Comparison of ENCODE assay signal across 1 cellular context in genomic region chr5:131170540-131171275, GRCh38.
TF ChIP-seq lines count a peak whose summit lies in the region.

TSS of gene LYRM7 (plus strand) at chr5:131170944. CDS start at chr5:131171021, 77 bp downstream.

TF ChIP-seq in HepG2, 621 proteins besides CTCF, POLR2A, EP300 and RAD21 (continued from another document and continues in another):
- TF ChIP-seq ELF4 (CRISPR knock-in tag; IDR thresholded peaks at IDR 0.05; ENCODE audit: borderline replicate concordance) (peak; percentile 45; the same call in 1 of the 2 replicates), ZMYM4 (CRISPR knock-in tag; IDR thresholded peaks at IDR 0.05) (peak; percentile 95), SMAD9 (CRISPR knock-in tag; IDR thresholded peaks at IDR 0.05) (no peak), ZNF772 (CRISPR knock-in tag; IDR thresholded peaks at IDR 0.05) (peak; percentile 72), ZBTB21 (CRISPR knock-in tag; IDR thresholded peaks at IDR 0.05) (no peak), NPAS2 (CRISPR knock-in tag; IDR thresholded peaks at IDR 0.05; ENCODE audit: borderline replicate concordance) (no peak), ZNF460 (CRISPR knock-in tag; IDR thresholded peaks at IDR 0.05; ENCODE audit: borderline replicate concordance) (no peak), THAP11 (CRISPR knock-in tag; IDR thresholded peaks at IDR 0.05) (peak; percentile 91), RBM39 (IDR thresholded peaks at IDR 0.05; ENCODE audit: low read depth, low read length, poor library complexity, severe bottlenecking) (no peak), ZNF552 (CRISPR knock-in tag; IDR thresholded peaks at IDR 0.05; ENCODE audit: borderline replicate concordance) (no peak), E2F1 (CRISPR knock-in tag; IDR thresholded peaks at IDR 0.05) (no peak), ZNF180 (CRISPR knock-in tag; IDR thresholded peaks at IDR 0.05; ENCODE audit: borderline replicate concordance, low read depth) (no peak), ZGPAT (CRISPR knock-in tag; IDR thresholded peaks at IDR 0.05) (peak; percentile 69), TBX2 (CRISPR knock-in tag; IDR thresholded peaks at IDR 0.05; ENCODE audit: borderline replicate concordance) (peak; percentile 73), SOX5 (CRISPR knock-in tag; IDR thresholded peaks at IDR 0.05; ENCODE audit: borderline replicate concordance) (0 out of 2 replicates have a peak, but pooled peaks have one; percentile 30), ZFP62 (CRISPR knock-in tag; IDR thresholded peaks at IDR 0.05) (no peak), JUNB (CRISPR knock-in tag; IDR thresholded peaks at IDR 0.05; ENCODE audit: borderline replicate concordance) (no peak), KDM4B (CRISPR knock-in tag; IDR thresholded peaks at IDR 0.05) (no peak), KLF12 (CRISPR knock-in tag; IDR thresholded peaks at IDR 0.05; ENCODE audit: borderline replicate concordance) (no peak), RBFOX2 (IDR thresholded peaks at IDR 0.05; ENCODE audit: low read depth, low read length) (peak; percentile 74), ZBTB10 (CRISPR knock-in tag; IDR thresholded peaks at IDR 0.05; ENCODE audit: borderline replicate concordance) (peak; percentile 41; the same call in 1 of the 2 replicates), SRF (IDR thresholded peaks at IDR 0.05; ENCODE audit: low read depth, low read length) (no peak), BRCA1 (CRISPR knock-in tag; IDR thresholded peaks at IDR 0.05) (no peak), ZNF784 (CRISPR knock-in tag; IDR thresholded peaks at IDR 0.05; ENCODE audit: borderline replicate concordance) (0 out of 2 replicates have a peak, but pooled peaks have one; percentile 23), KAT7 (CRISPR knock-in tag; IDR thresholded peaks at IDR 0.05; ENCODE audit: borderline replicate concordance) (peak; percentile 86), ZBTB39 (CRISPR knock-in tag; IDR thresholded peaks at IDR 0.05) (no peak), ZNF12 (CRISPR knock-in tag; IDR thresholded peaks at IDR 0.05) (no peak), REL (CRISPR knock-in tag; conservative IDR thresholded peaks at IDR 0.05) (no peak), KDM6A (CRISPR knock-in tag; IDR thresholded peaks at IDR 0.05; ENCODE audit: low read depth) (0 out of 2 replicates have a peak, but pooled peaks have one; percentile 10), ERF (CRISPR knock-in tag; IDR thresholded peaks at IDR 0.05) (peak; percentile 62; the same call in 1 of the 2 replicates), RFX3 (CRISPR knock-in tag; IDR thresholded peaks at IDR 0.05) (no peak), NR2C2 (CRISPR knock-in tag; IDR thresholded peaks at IDR 0.05; ENCODE audit: borderline replicate concordance) (peak; percentile 77), ZNF781 (CRISPR knock-in tag; IDR thresholded peaks at IDR 0.05; ENCODE audit: borderline replicate concordance, not compliant biosample characterization) (no peak), IKZF1 (IDR thresholded peaks at IDR 0.05) (no peak), SMARCC2 (IDR thresholded peaks at IDR 0.05) (no peak), SSRP1 (CRISPR knock-in tag; IDR thresholded peaks at IDR 0.05) (peak; percentile 72; the same call in 1 of the 2 replicates), KDM2A (CRISPR knock-in tag; IDR thresholded peaks at IDR 0.05; ENCODE audit: borderline replicate concordance, low read depth) (peak; percentile 78), NFRKB (IDR thresholded peaks at IDR 0.05) (no peak), SP140L (CRISPR knock-in tag; IDR thresholded peaks at IDR 0.05; ENCODE audit: borderline replicate concordance) (no peak), DMAP1 (CRISPR knock-in tag; IDR thresholded peaks at IDR 0.05) (peak; percentile 13; the same call in 1 of the 2 replicates), ZNF232 (CRISPR knock-in tag; IDR thresholded peaks at IDR 0.05; ENCODE audit: borderline replicate concordance) (no peak), CERS6 (CRISPR knock-in tag; IDR thresholded peaks at IDR 0.05) (no peak), GTF2F1 (IDR thresholded peaks at IDR 0.05; ENCODE audit: low read length) (no peak), ZNF660 (CRISPR knock-in tag; IDR thresholded peaks at IDR 0.05; ENCODE audit: borderline replicate concordance, low read depth) (no peak), ZNF496 (CRISPR knock-in tag; IDR thresholded peaks at IDR 0.05; ENCODE audit: insufficient replicate concordance) (no peak), ZNF672 (CRISPR knock-in tag; IDR thresholded peaks at IDR 0.05) (peak; percentile 45; the same call in 1 of the 2 replicates), HOXA3 (CRISPR knock-in tag; IDR thresholded peaks at IDR 0.05) (peak; percentile 89), ZNF136 (CRISPR knock-in tag; IDR thresholded peaks at IDR 0.05; ENCODE audit: low read depth) (0 out of 2 replicates have a peak, but pooled peaks have one; percentile 26), SOX6 (IDR thresholded peaks at IDR 0.05) (no peak), SOX6 (CRISPR knock-in tag; IDR thresholded peaks at IDR 0.05) (no peak; the same call in 1 of the 2 replicates), ZNF562 (CRISPR knock-in tag; IDR thresholded peaks at IDR 0.05; ENCODE audit: borderline replicate concordance) (no peak), NONO (IDR thresholded peaks at IDR 0.05) (no peak), NONO (CRISPR knock-in tag; conservative IDR thresholded peaks at IDR 0.05) (0 out of 2 replicates have a peak, but pooled peaks have one; percentile 65)
- TF ChIP-seq, protein P1, sequence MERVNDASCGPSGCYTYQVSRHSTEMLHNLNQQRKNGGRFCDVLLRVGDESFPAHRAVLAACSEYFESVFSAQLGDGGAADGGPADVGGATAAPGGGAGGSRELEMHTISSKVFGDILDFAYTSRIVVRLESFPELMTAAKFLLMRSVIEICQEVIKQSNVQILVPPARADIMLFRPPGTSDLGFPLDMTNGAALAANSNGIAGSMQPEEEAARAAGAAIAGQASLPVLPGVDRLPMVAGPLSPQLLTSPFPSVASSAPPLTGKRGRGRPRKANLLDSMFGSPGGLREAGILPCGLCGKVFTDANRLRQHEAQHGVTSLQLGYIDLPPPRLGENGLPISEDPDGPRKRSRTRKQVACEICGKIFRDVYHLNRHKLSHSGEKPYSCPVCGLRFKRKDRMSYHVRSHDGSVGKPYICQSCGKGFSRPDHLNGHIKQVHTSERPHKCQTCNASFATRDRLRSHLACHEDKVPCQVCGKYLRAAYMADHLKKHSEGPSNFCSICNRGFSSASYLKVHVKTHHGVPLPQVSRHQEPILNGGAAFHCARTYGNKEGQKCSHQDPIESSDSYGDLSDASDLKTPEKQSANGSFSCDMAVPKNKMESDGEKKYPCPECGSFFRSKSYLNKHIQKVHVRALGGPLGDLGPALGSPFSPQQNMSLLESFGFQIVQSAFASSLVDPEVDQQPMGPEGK (CRISPR knock-in tag; IDR thresholded peaks at IDR 0.05), result no peak
- TF ChIP-seq, protein P2, sequence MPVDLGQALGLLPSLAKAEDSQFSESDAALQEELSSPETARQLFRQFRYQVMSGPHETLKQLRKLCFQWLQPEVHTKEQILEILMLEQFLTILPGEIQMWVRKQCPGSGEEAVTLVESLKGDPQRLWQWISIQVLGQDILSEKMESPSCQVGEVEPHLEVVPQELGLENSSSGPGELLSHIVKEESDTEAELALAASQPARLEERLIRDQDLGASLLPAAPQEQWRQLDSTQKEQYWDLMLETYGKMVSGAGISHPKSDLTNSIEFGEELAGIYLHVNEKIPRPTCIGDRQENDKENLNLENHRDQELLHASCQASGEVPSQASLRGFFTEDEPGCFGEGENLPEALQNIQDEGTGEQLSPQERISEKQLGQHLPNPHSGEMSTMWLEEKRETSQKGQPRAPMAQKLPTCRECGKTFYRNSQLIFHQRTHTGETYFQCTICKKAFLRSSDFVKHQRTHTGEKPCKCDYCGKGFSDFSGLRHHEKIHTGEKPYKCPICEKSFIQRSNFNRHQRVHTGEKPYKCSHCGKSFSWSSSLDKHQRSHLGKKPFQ (CRISPR knock-in tag; IDR thresholded peaks at IDR 0.05; ENCODE audit: insufficient replicate concordance), result no peak
- TF ChIP-seq, protein P3, sequence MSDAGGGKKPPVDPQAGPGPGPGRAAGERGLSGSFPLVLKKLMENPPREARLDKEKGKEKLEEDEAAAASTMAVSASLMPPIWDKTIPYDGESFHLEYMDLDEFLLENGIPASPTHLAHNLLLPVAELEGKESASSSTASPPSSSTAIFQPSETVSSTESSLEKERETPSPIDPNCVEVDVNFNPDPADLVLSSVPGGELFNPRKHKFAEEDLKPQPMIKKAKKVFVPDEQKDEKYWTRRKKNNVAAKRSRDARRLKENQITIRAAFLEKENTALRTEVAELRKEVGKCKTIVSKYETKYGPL (CRISPR knock-in tag; IDR thresholded peaks at IDR 0.05), result no peak
- TF ChIP-seq, protein P4, sequence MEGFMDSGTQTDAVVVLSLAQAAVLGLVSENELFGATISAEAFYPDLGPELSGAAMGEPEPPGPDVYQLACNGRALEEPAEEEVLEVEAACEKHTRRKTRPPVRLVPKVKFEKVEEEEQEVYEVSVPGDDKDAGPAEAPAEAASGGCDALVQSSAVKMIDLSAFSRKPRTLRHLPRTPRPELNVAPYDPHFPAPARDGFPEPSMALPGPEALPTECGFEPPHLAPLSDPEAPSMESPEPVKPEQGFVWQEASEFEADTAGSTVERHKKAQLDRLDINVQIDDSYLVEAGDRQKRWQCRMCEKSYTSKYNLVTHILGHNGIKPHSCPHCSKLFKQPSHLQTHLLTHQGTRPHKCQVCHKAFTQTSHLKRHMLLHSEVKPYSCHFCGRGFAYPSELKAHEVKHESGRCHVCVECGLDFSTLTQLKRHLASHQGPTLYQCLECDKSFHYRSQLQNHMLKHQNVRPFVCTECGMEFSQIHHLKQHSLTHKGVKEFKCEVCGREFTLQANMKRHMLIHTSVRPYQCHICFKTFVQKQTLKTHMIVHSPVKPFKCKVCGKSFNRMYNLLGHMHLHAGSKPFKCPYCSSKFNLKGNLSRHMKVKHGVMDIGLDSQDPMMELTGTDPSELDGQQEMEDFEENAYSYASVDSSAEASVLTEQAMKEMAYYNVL (CRISPR knock-in tag; IDR thresholded peaks at IDR 0.05; ENCODE audit: borderline replicate concordance), result no peak
